Comparison of ENCODE assay signal across 25 cellular contexts in the genomic region with DNA sequence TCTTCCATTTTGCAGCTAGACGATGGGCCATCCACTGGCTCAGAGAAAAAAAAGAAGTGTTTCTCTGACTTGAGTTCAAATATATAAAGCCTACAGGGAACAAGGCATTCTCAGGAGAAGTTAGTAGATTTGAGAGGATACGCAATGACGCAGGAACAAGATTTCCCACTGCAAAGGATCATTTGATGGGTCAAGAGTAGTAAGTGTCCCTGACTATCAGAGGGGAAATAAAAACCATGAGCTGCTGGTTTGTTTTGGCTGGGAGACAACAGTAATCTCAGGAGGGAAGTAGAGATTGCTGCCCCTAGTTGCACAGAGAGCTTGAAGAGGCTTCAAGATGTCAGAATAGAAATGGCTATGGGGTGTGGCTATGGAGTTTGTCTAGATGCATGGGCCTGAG. TPM values are rescaled to one million over a fixed set of nuclear protein-coding genes. Genes with fewer than 3 reads are reported as not detected.
DNase-seq lines count a peak whose midpoint lies in the region; ATAC-seq, FAIRE-seq and TF ChIP-seq lines count a peak whose summit lies in the region.
"Had no signal": no experiment of that assay in that cellular context is flagged by ENCODE, and none has a peak within 500 bp of the region (broad histone marks: within the 10 kb centered on the region; RNA-seq: fewer than 3 reads in every experiment).

No MANE protein-coding gene starts in this region.

- no peaks in the 10 kb centered on the region for H3K9me3 ChIP-seq in mammary epithelial cell (replicated peaks; ENCODE audit: insufficient read depth, low read length)
- no peaks in the 10 kb centered on the region for H3K9me3 ChIP-seq in left ventricle myocardium inferior (replicated peaks)
- no peaks in the 10 kb centered on the region for H3K9me3 ChIP-seq in small intestine (ENCODE audit: control insufficient read depth, low read depth)
- H3K9me3 ChIP-seq: suprapubic skin, upper lobe of right lung had no signal

- no peak for FAIRE-seq in small intestine (lab: Jason Lieb, UNC)
- FAIRE-seq: astrocyte had no signal

- in situ Hi-C loops in mammary epithelial cell (cut with MboI; ENCODE audit: low sequenced_read_pairs in 2 of 2): no loop called here

- BruUV-seq in mammary epithelial cell (replicated peaks; lab: Mats Ljungman, UMichigan): no TSS peak

- no peak for TF ChIP-seq CTCF in mammary epithelial cell (conservative IDR thresholded peaks at IDR 0.05 in 1 of 2, IDR thresholded peaks at IDR 0.05 in 1 of 2; ENCODE audit: extremely low read depth in 1 of 2, insufficient read depth in 1 of 2, low read depth in 1 of 2, low read length in 2 of 2)
- TF ChIP-seq CTCF in left ventricle myocardium inferior (IDR thresholded peaks at IDR 0.05; ENCODE audit: borderline replicate concordance): no peak

- no peaks in the 10 kb centered on the region for H3K27me3 ChIP-seq in mammary epithelial cell (ENCODE audit: insufficient read depth, low read length)
- no peaks in the 10 kb centered on the region for H3K27me3 ChIP-seq in left ventricle myocardium inferior (ENCODE audit: low read depth)
- no peaks in the 10 kb centered on the region for H3K27me3 ChIP-seq in small intestine (ENCODE audit: control insufficient read depth in 2 of 2, insufficient read depth in 2 of 2, low read length in 2 of 2)
- H3K27me3 ChIP-seq: suprapubic skin, upper lobe of right lung had no signal

- intact Hi-C loops in mammary epithelial cell (cut with micrococcal nuclease): no loop called here
- intact Hi-C loops in left ventricle myocardium inferior (cut with micrococcal nuclease): no loop called here
- intact Hi-C loops in sciatic nerve (cut with DNase I): no loop called here

- dilution Hi-C loops in mammary epithelial cell (cut with HindIII; ENCODE audit: low sequenced_read_pairs): no loop called here

- no peaks in the 10 kb centered on the region for H3K36me3 ChIP-seq in mammary epithelial cell (ENCODE audit: insufficient read depth, low read length)
- no peaks in the 10 kb centered on the region for H3K36me3 ChIP-seq in left ventricle myocardium inferior
- no peaks in the 10 kb centered on the region for H3K36me3 ChIP-seq in small intestine (ENCODE audit: control insufficient read depth in 2 of 2, insufficient read depth in 2 of 2, low read length in 2 of 2)
- H3K36me3 ChIP-seq: suprapubic skin, upper lobe of right lung had no signal

- CTCF ChIA-PET in mammary epithelial cell (lab: Charles Lee; ENCODE audit: low non-redundant PET): no interaction called here

- no peaks in the 10 kb centered on the region for H3K79me2 ChIP-seq in mammary epithelial cell (ENCODE audit: insufficient read depth, low read length)

- H3K4me2 ChIP-seq in mammary epithelial cell (ENCODE audit: insufficient read depth, low read depth, low read length): peak overlapping the region; percentile 63

- DNase-seq in MV-4-11 (lab: John Stamatoyannopoulos, UW) (peak; percentile 33), mammary epithelial cell (no peak), left ventricle myocardium inferior (no peak), sciatic nerve (ENCODE audit: low spot score) (no peak), SKM-1 treated with dmso at 0.1 percent for 144 hours (lab: John Stamatoyannopoulos, UW; ENCODE audit: unreplicated experiment) (no peak), COR-L47 (lab: John Stamatoyannopoulos, UW) (no peak), small intestine (no peak)
- DNase-seq: activated CD4-positive, alpha-beta T cell treated with anti-CD3 and anti-CD28 coated beads for 36 hours; activated effector memory CD4-positive, alpha-beta T cell treated with anti-CD3 and anti-CD28 coated beads, Interleukin-2, amount 50 U/mL, for 16 hours; activated naive CD8-positive, alpha-beta T cell treated with anti-CD3 and anti-CD28 coated beads, Interleukin-2, amount 10 ng/mL, durations not matched to agents 7 days and 5 days; C1 segment of cervical spinal cord; DND-41; H7; KG1; MM.1S; naive thymus-derived CD4-positive, alpha-beta T cell; NCI-H1436 treated with DMSO at 0.1 percent for 48 hours; NCI-H82; nucleus accumbens; RPMI8226; T-helper 17 cell; upper lobe of right lung had no signal

- H3K4me3 ChIP-seq in mammary epithelial cell (replicated peaks in 1 of 3; ENCODE audit: insufficient read depth in 1 of 3, low read depth in 2 of 3, low read length in 3 of 3) (no peak overlapping the region), left ventricle myocardium inferior (no peak overlapping the region), small intestine (ENCODE audit: low read depth in 1 of 2, low read length in 2 of 2) (no peak overlapping the region)
- H3K4me3 ChIP-seq: suprapubic skin, upper lobe of right lung had no signal

- H4K20me1 ChIP-seq in mammary epithelial cell (ENCODE audit: insufficient read depth, low read length): no peaks in the 10 kb centered on the region

- no peak overlapping the region for H3K9ac ChIP-seq in mammary epithelial cell (ENCODE audit: insufficient read depth, low read length)

- ATAC-seq in sciatic nerve: peak; percentile 74
- no peak for ATAC-seq in GM19395 (IDR thresholded peaks at IDR 0.05; ENCODE audit: unreplicated experiment)
- ATAC-seq: activated CD4-positive, alpha-beta T cell treated with anti-CD3 and anti-CD28 coated beads for 36 hours; naive thymus-derived CD4-positive, alpha-beta T cell; T-helper 17 cell; upper lobe of right lung had no signal

- 79% methylated on average over 3 of the region's 3 CpGs for WGBS in mammary epithelial cell (ENCODE audit: low coverage, missing lambda C conversion rate)
- 92 to 99% (median 95%) methylated on average over 3 of the region's 3 CpGs for WGBS in small intestine, 3 donors

- H3K4me1 ChIP-seq in mammary epithelial cell (ENCODE audit: insufficient read depth, low read length) (peaks cover 42% of the 10 kb centered on the region), left ventricle myocardium inferior (peaks cover 40% of the 10 kb centered on the region), small intestine (ENCODE audit: control insufficient read depth in 2 of 2, insufficient read depth in 1 of 2, low read depth in 1 of 2, low read length in 1 of 2) (no peaks in the 10 kb centered on the region)
- H3K4me1 ChIP-seq: suprapubic skin had no signal

- H3K27ac ChIP-seq in mammary epithelial cell (ENCODE audit: insufficient read depth, low read depth, low read length): peak overlapping the region; percentile 68
- H3K27ac ChIP-seq in left ventricle myocardium inferior (replicated peaks): peak overlapping the region; percentile 75
- no peak overlapping the region for H3K27ac ChIP-seq in small intestine (ENCODE audit: low read depth in 1 of 2, low read length in 1 of 2)
- H3K27ac ChIP-seq: suprapubic skin, upper lobe of right lung had no signal

- peak overlapping the region; percentile 92 for H2AFZ ChIP-seq in mammary epithelial cell (ENCODE audit: low read depth, low read length)

RNA-seq across cellular contexts. Expression of a gene that starts 22.3 kb away (rescaled TPM):
- total RNA-seq in mammary epithelial cell: 100 to 1,000 TPM; 165 to 435 TPM
- polyA plus RNA-seq in mammary epithelial cell: 128 TPM
- 202 TPM for polyA minus RNA-seq in mammary epithelial cell
- total RNA-seq in left ventricle myocardium inferior: 16.2 TPM
- 74.9 TPM for total RNA-seq in sciatic nerve
- polyA plus RNA-seq in small intestine: 10 to 100 TPM in 1 of 3 donors, 1 to 10 TPM in 2; 8.1 to 17.1 (median 8.6) TPM

Comparison
In these comparisons a context has a peak if more than half of its experiments do, and no peak if none do; other contexts are left out.
1. H3K27ac ChIP-seq: peak in mammary epithelial cell (single experiment) and left ventricle myocardium inferior (single experiment); none in small intestine (0 of 2).